Comparison of ENCODE assay signal across 16 cellular contexts in genomic region chr10:79441433-79441832, GRCh38. TPM values are rescaled to one million over a fixed set of nuclear protein-coding genes. Genes with fewer than 3 reads are reported as not detected.
DNase-seq lines count a peak whose midpoint lies in the region; ATAC-seq and TF ChIP-seq lines count a peak whose summit lies in the region.
"Had no signal": no experiment of that assay in that cellular context is flagged by ENCODE, and none has a peak within 500 bp of the region (broad histone marks: within the 10 kb centered on the region; RNA-seq: fewer than 3 reads in every experiment).

No MANE protein-coding gene starts in this region.

- peaks cover 75 to 88% (median 83%) of the 10 kb centered on the region in 4 donors for H3K4me1 ChIP-seq in esophagus muscularis mucosa
- peaks cover 10 to 81% (median 57%) of the 10 kb centered on the region in 4 donors for H3K4me1 ChIP-seq in transverse colon

- TF ChIP-seq CTCF in esophagus muscularis mucosa (IDR thresholded peaks at IDR 0.05) (no peak), osteocyte (IDR thresholded peaks at IDR 0.05) (no peak), transverse colon (IDR thresholded peaks at IDR 0.05) (no peak), omental fat pad (IDR thresholded peaks at IDR 0.05) (no peak)

- H3K27ac ChIP-seq in esophagus muscularis mucosa (replicated peaks in 1 of 4): peak overlapping the region; percentile 94 to 97 (median 96)
- peak overlapping the region; percentile 86 to 97 (median 94) for H3K27ac ChIP-seq in transverse colon
- H3K27ac ChIP-seq: right lobe of liver had no signal

- no peak for TF ChIP-seq POLR2A in esophagus muscularis mucosa (IDR thresholded peaks at IDR 0.05; ENCODE audit: low read depth)
- no peak for TF ChIP-seq POLR2A in transverse colon (IDR thresholded peaks at IDR 0.05)

- H3K9me3 Mint-ChIP-seq in osteocyte (ENCODE audit: unreplicated experiment): no peaks in the 10 kb centered on the region
- H3K9me3 Mint-ChIP-seq in stimulated activated naive B cell treated with anti-CD40 and anti-IgM and Interleukin-4, amounts not matched to agents 10 μg/mL and 1 μg/mL and 100 μg/mL, for 72 hours: no peaks in the 10 kb centered on the region
- H3K9me3 Mint-ChIP-seq: activated naive CD8-positive, alpha-beta T cell treated with anti-CD3 and anti-CD28 coated beads, Interleukin-2, amount 10 ng/mL, durations not matched to agents 7 days and 5 days; stimulated activated naive CD8-positive, alpha-beta T cell treated with anti-CD3 and anti-CD28 coated beads, Interleukin-15, Interleukin-2, amounts not matched to agents 100 ng/mL and 50 ng/mL, for 24 hours had no signal

- DNase-seq in T-helper 17 cell (no peak), esophagus muscularis mucosa (ENCODE audit: extremely low spot score) (no peak), osteocyte (ENCODE audit: extremely low spot score, unreplicated experiment) (no peak), transverse colon (no peak), omental fat pad (ENCODE audit: low spot score) (no peak), NCI-H345 (lab: John Stamatoyannopoulos, UW) (no peak)
- no peak for DNase-seq in stimulated activated naive B cell treated with anti-CD40 and anti-IgM and Interleukin-4, amounts not matched to agents 10 μg/mL and 1 μg/mL and 100 μg/mL, for 72 hours
- DNase-seq: activated CD4-positive, alpha-beta T cell treated with anti-CD3 and anti-CD28 coated beads for 1 hour; Karpas-422; left ventricle myocardium superior; NCI-H2081; occipital lobe; stimulated activated CD4-positive, alpha-beta T cell treated with anti-CD3 and anti-CD28 coated beads, Interleukin-1b, Interleukin-23, amount 100 ng/mL, for 48 hours had no signal

- H3K4me1 Mint-ChIP-seq in T-helper 17 cell (peaks cover 21% of the 10 kb centered on the region), osteocyte (ENCODE audit: unreplicated experiment) (peaks cover 78% of the 10 kb centered on the region)
- H3K4me1 Mint-ChIP-seq in stimulated activated naive B cell treated with anti-CD40 and anti-IgM and Interleukin-4, amounts not matched to agents 10 μg/mL and 1 μg/mL and 100 μg/mL, for 72 hours: peaks cover 19 to 20% of the 10 kb centered on the region in 2 donors

- H3K36me3 ChIP-seq in esophagus muscularis mucosa (peaks cover 0 to 20% (median 4%) of the 10 kb centered on the region in 4 donors), transverse colon (no peaks in the 10 kb centered on the region)
- H3K36me3 ChIP-seq: right lobe of liver had no signal

- 25% methylated on average over 1 of the region's 1 CpG for WGBS in esophagus muscularis mucosa
- 0% methylated on average over 1 of the region's 1 CpG; no CpG with 5 or more reads in 1 of the 2 donors for WGBS in transverse colon (ENCODE audit: low coverage in 1 of 2), 2 donors

- H3K27me3 ChIP-seq in esophagus muscularis mucosa (no peaks in the 10 kb centered on the region), transverse colon (no peaks in the 10 kb centered on the region)
- H3K27me3 ChIP-seq: right lobe of liver had no signal

- intact Hi-C loops in esophagus muscularis mucosa (cut with DNase I): loop anchor here (5.0 kb wide), 1 partner anchor 39 kb away; no protein-coding TSS in a partner anchor
- intact Hi-C loops in transverse colon (cut with DNase I; ENCODE audit: low total_unique reads): loop anchor here (5.0 kb wide), 1 partner anchor 34 kb away; no protein-coding TSS in a partner anchor

- H3K27me3 Mint-ChIP-seq in T-helper 17 cell (peaks cover 6% of the 10 kb centered on the region), osteocyte (ENCODE audit: unreplicated experiment) (no peaks in the 10 kb centered on the region)
- peaks cover 10 to 46% of the 10 kb centered on the region in 2 donors for H3K27me3 Mint-ChIP-seq in stimulated activated naive B cell treated with anti-CD40 and anti-IgM and Interleukin-4, amounts not matched to agents 10 μg/mL and 1 μg/mL and 100 μg/mL, for 72 hours

- no peak for TF ChIP-seq EP300 in esophagus muscularis mucosa (IDR thresholded peaks at IDR 0.05)
- no peak for TF ChIP-seq EP300 in transverse colon (IDR thresholded peaks at IDR 0.05; ENCODE audit: low read depth)

- no peaks in the 10 kb centered on the region for H3K9me3 ChIP-seq in T-helper 17 cell (ENCODE audit: control insufficient read depth, low read length, poor library complexity, severe bottlenecking)
- no peaks in the 10 kb centered on the region for H3K9me3 ChIP-seq in esophagus muscularis mucosa
- no peaks in the 10 kb centered on the region for H3K9me3 ChIP-seq in transverse colon
- H3K9me3 ChIP-seq: right lobe of liver had no signal

- ATAC-seq in T-helper 17 cell (no peak), omental fat pad (ENCODE audit: low FRiP score) (no peak)
- no peak for ATAC-seq in stimulated activated naive B cell treated with anti-CD40 and anti-IgM and Interleukin-4, amounts not matched to agents 10 μg/mL and 1 μg/mL and 100 μg/mL, for 72 hours (replicated peaks)
- ATAC-seq: right lobe of liver had no signal

- H3K36me3 Mint-ChIP-seq in T-helper 17 cell (ENCODE audit: low read depth) (peaks cover 2% of the 10 kb centered on the region), osteocyte (ENCODE audit: unreplicated experiment) (peaks cover 26% of the 10 kb centered on the region)
- H3K36me3 Mint-ChIP-seq in stimulated activated naive B cell treated with anti-CD40 and anti-IgM and Interleukin-4, amounts not matched to agents 10 μg/mL and 1 μg/mL and 100 μg/mL, for 72 hours: no peaks in the 10 kb centered on the region
- H3K36me3 Mint-ChIP-seq: activated naive CD8-positive, alpha-beta T cell treated with anti-CD3 and anti-CD28 coated beads, Interleukin-2, amount 10 ng/mL, durations not matched to agents 7 days and 5 days had no signal

- H3K4me3 ChIP-seq in esophagus muscularis mucosa: no peak overlapping the region
- no peak overlapping the region for H3K4me3 ChIP-seq in transverse colon
- H3K4me3 ChIP-seq: right lobe of liver had no signal

- H3K4me3 Mint-ChIP-seq in T-helper 17 cell: no peak overlapping the region
- peak overlapping the region; percentile 38 for H3K4me3 Mint-ChIP-seq in osteocyte (ENCODE audit: unreplicated experiment)
- no peak overlapping the region for H3K4me3 Mint-ChIP-seq in stimulated activated naive B cell treated with anti-CD40 and anti-IgM and Interleukin-4, amounts not matched to agents 10 μg/mL and 1 μg/mL and 100 μg/mL, for 72 hours
- H3K4me3 Mint-ChIP-seq: activated naive CD8-positive, alpha-beta T cell treated with anti-CD3 and anti-CD28 coated beads, Interleukin-2, amount 10 ng/mL, durations not matched to agents 7 days and 5 days; stimulated activated naive CD8-positive, alpha-beta T cell treated with anti-CD3 and anti-CD28 coated beads, Interleukin-15, Interleukin-2, amounts not matched to agents 100 ng/mL and 50 ng/mL, for 24 hours had no signal

- in situ Hi-C loops in transverse colon (cut with MboI; ENCODE audit: low pct_ligation_motif_present in 1 of 4, low pct_unique_long_range_greater_than_20kb in 1 of 4, low sequenced_read_pairs in 3 of 4): no loop called here

- peak overlapping the region; percentile 14 for H3K27ac Mint-ChIP-seq in T-helper 17 cell
- no peak overlapping the region for H3K27ac Mint-ChIP-seq in osteocyte (ENCODE audit: unreplicated experiment)
- no peak overlapping the region for H3K27ac Mint-ChIP-seq in stimulated activated naive B cell treated with anti-CD40 and anti-IgM and Interleukin-4, amounts not matched to agents 10 μg/mL and 1 μg/mL and 100 μg/mL, for 72 hours
- H3K27ac Mint-ChIP-seq: activated naive CD8-positive, alpha-beta T cell treated with anti-CD3 and anti-CD28 coated beads, Interleukin-2, amount 10 ng/mL, durations not matched to agents 7 days and 5 days; stimulated activated naive CD8-positive, alpha-beta T cell treated with anti-CD3 and anti-CD28 coated beads, Interleukin-15, Interleukin-2, amounts not matched to agents 100 ng/mL and 50 ng/mL, for 24 hours had no signal

RNA-seq across cellular contexts. Expression of gene ZCCHC24, which starts 4.0 kb away (rescaled TPM):
- 1 to 10 TPM; 1.1 to 1.3 TPM for total RNA-seq in T-helper 17 cell
- total RNA-seq in esophagus muscularis mucosa: 100 to 1,000 TPM; 100 to 156 (median 120) TPM
- 85.7 and 88.3 TPM in 2 replicates for total RNA-seq in osteocyte
- 10 to 100 TPM; 15.6 to 41.1 (median 22.5) TPM for total RNA-seq in transverse colon
- total RNA-seq in omental fat pad: 10 to 100 TPM; 47.1 to 73.6 (median 55.5) TPM

Comparison
In these comparisons a context has a peak if more than half of its experiments do, and no peak if none do; other contexts are left out.
1. RNA of gene ZCCHC24, which starts 4.0 kb away (total RNA-seq): 100 to 156 TPM in esophagus muscularis mucosa, 85.7 to 88.3 TPM in osteocyte, 47.1 to 73.6 TPM in omental fat pad and 15.6 to 41.1 TPM in transverse colon; 1.1 to 1.3 TPM in T-helper 17 cell; every median in the first group is over 4 times any median in the second.